ENCODE assay signal across 10 cellular contexts in genomic region chr7:27933691-27934565, GRCh38.
DNase-seq lines count a peak whose midpoint lies in the region; ATAC-seq, FAIRE-seq and TF ChIP-seq lines count a peak whose summit lies in the region.
"Had no signal": no experiment of that assay in that cellular context is flagged by ENCODE, and none has a peak within 500 bp of the region (broad histone marks: within the 10 kb centered on the region; RNA-seq: fewer than 3 reads in every experiment).

No MANE protein-coding gene starts in this region.

- H3K27ac ChIP-seq in lower lobe of right lung: no peak overlapping the region

- H3K4me3 ChIP-seq in lower lobe of right lung: no peak overlapping the region

- no peaks in the 10 kb centered on the region for H3K9me3 ChIP-seq in lower lobe of right lung

- TF ChIP-seq CTCF in lower lobe of right lung (IDR thresholded peaks at IDR 0.05): peak; percentile 26

- DNase-seq in DMS153 treated with DMSO at 0.1 percent for 48 hours (lab: John Stamatoyannopoulos, UW; ENCODE audit: unreplicated experiment) (peak; percentile 23), HT1080 (ENCODE audit: low read depth) (peak; percentile 68), lower lobe of right lung (no peak), NCI-H187 treated with DMSO at 0.1 percent for 48 hours (lab: John Stamatoyannopoulos, UW) (no peak), NCI-H345 (lab: John Stamatoyannopoulos, UW) (no peak)
- DNase-seq: stimulated activated CD4-positive, alpha-beta T cell treated with anti-CD3 and anti-CD28 coated beads, Interleukin-2, amount 100 ng/mL, for 48 hours had no signal

- intact Hi-C loops in lower lobe of right lung (cut with DNase I): no loop called here

- H3K36me3 ChIP-seq in lower lobe of right lung: no peaks in the 10 kb centered on the region

- ATAC-seq in lower lobe of right lung (no peak), HG03354 (IDR thresholded peaks at IDR 0.05; ENCODE audit: poor library complexity, severe bottlenecking, unreplicated experiment) (no peak), HG03280 (IDR thresholded peaks at IDR 0.05; ENCODE audit: unreplicated experiment) (no peak)

- no peaks in the 10 kb centered on the region for H3K4me1 ChIP-seq in lower lobe of right lung

- FAIRE-seq in TTC549 (lab: Jason Lieb, UNC): peak; percentile 78
- FAIRE-seq: islet of Langerhans had no signal

- H3K27me3 ChIP-seq in lower lobe of right lung (ENCODE audit: low read depth): no peaks in the 10 kb centered on the region

Comparison
In these comparisons a context has a peak if more than half of its experiments do, and no peak if none do; other contexts are left out.
1. DNase-seq: peak in DMS153 treated with DMSO at 0.1 percent for 48 hours (single experiment) and HT1080 (single experiment); none in lower lobe of right lung (single experiment), NCI-H187 treated with DMSO at 0.1 percent for 48 hours (single experiment) and NCI-H345 (single experiment).